1 cellular context compared by ENCODE assay signal in the genomic region with DNA sequence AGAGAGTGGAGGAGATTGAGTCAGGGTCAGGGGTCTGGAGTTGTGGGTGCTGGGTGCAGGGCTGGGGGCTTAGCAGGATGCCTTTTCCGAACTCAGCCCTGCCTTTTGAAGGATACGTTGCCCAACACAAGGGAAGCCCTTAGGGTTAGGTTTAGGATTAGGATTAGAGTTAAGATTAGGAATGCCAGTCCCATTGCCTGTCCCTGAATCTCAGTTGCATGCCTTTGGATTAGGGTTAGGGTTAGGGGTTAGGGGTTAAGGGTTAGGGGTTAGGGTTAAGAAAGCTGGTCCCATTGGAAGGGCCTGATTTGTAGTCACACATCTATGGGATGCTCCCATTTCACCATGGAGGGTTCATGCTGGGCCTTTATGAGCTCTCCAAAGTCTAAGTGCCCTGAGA.
TF ChIP-seq lines count a peak whose summit lies in the region.

No MANE protein-coding gene starts in this region.

TF ChIP-seq in IMR-90, 13 proteins besides CTCF, POLR2A, EP300 and RAD21 (continued from another document):
- TF ChIP-seq, protein P1, sequence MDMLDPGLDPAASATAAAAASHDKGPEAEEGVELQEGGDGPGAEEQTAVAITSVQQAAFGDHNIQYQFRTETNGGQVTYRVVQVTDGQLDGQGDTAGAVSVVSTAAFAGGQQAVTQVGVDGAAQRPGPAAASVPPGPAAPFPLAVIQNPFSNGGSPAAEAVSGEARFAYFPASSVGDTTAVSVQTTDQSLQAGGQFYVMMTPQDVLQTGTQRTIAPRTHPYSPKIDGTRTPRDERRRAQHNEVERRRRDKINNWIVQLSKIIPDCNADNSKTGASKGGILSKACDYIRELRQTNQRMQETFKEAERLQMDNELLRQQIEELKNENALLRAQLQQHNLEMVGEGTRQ (IDR thresholded peaks at IDR 0.05; ENCODE audit: low read depth, low read length): no peak
- TF ChIP-seq BHLHE40 (IDR thresholded peaks at IDR 0.05; ENCODE audit: low read depth, low read length) (no peak), SMC3 (IDR thresholded peaks at IDR 0.05; ENCODE audit: low read depth, low read length) (no peak), CEBPB (IDR thresholded peaks at IDR 0.05; ENCODE audit: low read depth, low read length) (no peak)
- TF ChIP-seq, protein P2, sequence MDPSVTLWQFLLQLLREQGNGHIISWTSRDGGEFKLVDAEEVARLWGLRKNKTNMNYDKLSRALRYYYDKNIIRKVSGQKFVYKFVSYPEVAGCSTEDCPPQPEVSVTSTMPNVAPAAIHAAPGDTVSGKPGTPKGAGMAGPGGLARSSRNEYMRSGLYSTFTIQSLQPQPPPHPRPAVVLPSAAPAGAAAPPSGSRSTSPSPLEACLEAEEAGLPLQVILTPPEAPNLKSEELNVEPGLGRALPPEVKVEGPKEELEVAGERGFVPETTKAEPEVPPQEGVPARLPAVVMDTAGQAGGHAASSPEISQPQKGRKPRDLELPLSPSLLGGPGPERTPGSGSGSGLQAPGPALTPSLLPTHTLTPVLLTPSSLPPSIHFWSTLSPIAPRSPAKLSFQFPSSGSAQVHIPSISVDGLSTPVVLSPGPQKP (IDR thresholded peaks at IDR 0.05; ENCODE audit: borderline replicate concordance, low read depth, low read length): no peak
